15 cellular contexts compared by ENCODE assay signal in genomic region chr3:123446610-123447109, GRCh38. TPM values are rescaled to one million over a fixed set of nuclear protein-coding genes. Genes with fewer than 3 reads are reported as not detected.
A peak's percentile ranks its signal among the peaks of the same experiment; 100 is the strongest.
DNase-seq lines count a peak whose midpoint lies in the region; ATAC-seq, FAIRE-seq and TF ChIP-seq lines count a peak whose summit lies in the region.
"Had no signal": no experiment of that assay in that cellular context is flagged by ENCODE, and none has a peak within 500 bp of the region (broad histone marks: within the 10 kb centered on the region; RNA-seq: fewer than 3 reads in every experiment).

No MANE protein-coding gene starts in this region.

- H3K4me3 ChIP-seq in transverse colon (peak overlapping the region in 3 of 4 donors; percentile 12 to 82 (median 69)), small intestine (ENCODE audit: low read depth in 1 of 2, low read length in 2 of 2) (peak overlapping the region in 1 of 2 donors; percentile 3)
- H3K4me3 ChIP-seq: thyroid gland had no signal

- H3K27me3 Mint-ChIP-seq in activated naive CD8-positive, alpha-beta T cell, result peaks cover 37% of the 10 kb centered on the region
- H3K27me3 Mint-ChIP-seq in activated naive CD8-positive, alpha-beta T cell treated with anti-CD3 and anti-CD28 coated beads for 36 hours, result peaks cover 70% of the 10 kb centered on the region
- peaks cover 68% of the 10 kb centered on the region for H3K27me3 Mint-ChIP-seq in central memory CD8-positive, alpha-beta T cell
- peaks cover 52 to 53% of the 10 kb centered on the region in 2 donors for H3K27me3 Mint-ChIP-seq in natural killer cell (ENCODE audit: low read depth in 2 of 2)

- peak overlapping the region; percentile 78 for H3K4me3 Mint-ChIP-seq in activated naive CD8-positive, alpha-beta T cell
- no peak overlapping the region for H3K4me3 Mint-ChIP-seq in activated naive CD8-positive, alpha-beta T cell treated with anti-CD3 and anti-CD28 coated beads for 36 hours
- H3K4me3 Mint-ChIP-seq in central memory CD8-positive, alpha-beta T cell, result peak overlapping the region; percentile 62
- peak overlapping the region; percentile 85 for H3K4me3 Mint-ChIP-seq in natural killer cell

- H3K9me3 ChIP-seq in transverse colon (no peaks in the 10 kb centered on the region), small intestine (ENCODE audit: control insufficient read depth, low read depth) (no peaks in the 10 kb centered on the region)
- H3K9me3 ChIP-seq: thyroid gland had no signal

- no peaks in the 10 kb centered on the region for H3K36me3 ChIP-seq in transverse colon
- no peaks in the 10 kb centered on the region for H3K36me3 ChIP-seq in small intestine (ENCODE audit: control insufficient read depth in 2 of 2, insufficient read depth in 2 of 2, low read length in 2 of 2)
- H3K36me3 ChIP-seq: thyroid gland had no signal

- TF ChIP-seq CTCF in natural killer cell (IDR thresholded peaks at IDR 0.05), result no peak
- no peak for TF ChIP-seq CTCF in transverse colon (IDR thresholded peaks at IDR 0.05)

- TF ChIP-seq POLR2A in transverse colon (IDR thresholded peaks at IDR 0.05), result no peak

- no peaks in the 10 kb centered on the region for H3K9me3 Mint-ChIP-seq in activated naive CD8-positive, alpha-beta T cell (ENCODE audit: low read depth)
- H3K9me3 Mint-ChIP-seq in activated naive CD8-positive, alpha-beta T cell treated with anti-CD3 and anti-CD28 coated beads for 36 hours, result no peaks in the 10 kb centered on the region
- H3K9me3 Mint-ChIP-seq in central memory CD8-positive, alpha-beta T cell, result no peaks in the 10 kb centered on the region
- H3K9me3 Mint-ChIP-seq in natural killer cell, result no peaks in the 10 kb centered on the region

- H3K27me3 ChIP-seq in transverse colon, result peaks cover 41% of the 10 kb centered on the region
- peaks cover 16 to 26% of the 10 kb centered on the region in 2 donors for H3K27me3 ChIP-seq in small intestine (ENCODE audit: control insufficient read depth in 2 of 2, insufficient read depth in 2 of 2, low read length in 2 of 2)

- H3K27ac Mint-ChIP-seq in activated naive CD8-positive, alpha-beta T cell, result no peak overlapping the region
- H3K27ac Mint-ChIP-seq in activated naive CD8-positive, alpha-beta T cell treated with anti-CD3 and anti-CD28 coated beads for 36 hours, result no peak overlapping the region
- H3K27ac Mint-ChIP-seq in central memory CD8-positive, alpha-beta T cell (ENCODE audit: low read depth), result no peak overlapping the region
- H3K27ac Mint-ChIP-seq in natural killer cell, result no peak overlapping the region

- no peaks in the 10 kb centered on the region for H3K36me3 Mint-ChIP-seq in activated naive CD8-positive, alpha-beta T cell
- H3K36me3 Mint-ChIP-seq in activated naive CD8-positive, alpha-beta T cell treated with anti-CD3 and anti-CD28 coated beads for 36 hours, result no peaks in the 10 kb centered on the region
- peaks cover 2% of the 10 kb centered on the region for H3K36me3 Mint-ChIP-seq in central memory CD8-positive, alpha-beta T cell (ENCODE audit: insufficient read depth)
- no peaks in the 10 kb centered on the region for H3K36me3 Mint-ChIP-seq in natural killer cell

- no peak for TF ChIP-seq EP300 in transverse colon (IDR thresholded peaks at IDR 0.05; ENCODE audit: low read depth)

- in situ Hi-C loops in transverse colon (cut with MboI; ENCODE audit: low pct_ligation_motif_present in 1 of 4, low pct_unique_long_range_greater_than_20kb in 1 of 4, low sequenced_read_pairs in 3 of 4), result no loop called here

- intact Hi-C loops in natural killer cell (cut with micrococcal nuclease), result loop anchor here (10.0 kb wide), 1 partner anchor 108 kb away; no protein-coding TSS in a partner anchor
- intact Hi-C loops in transverse colon (cut with DNase I; ENCODE audit: low total_unique reads), result loop anchor here (5.0 to 10.0 kb wide), 2 partner anchors 72 to 114 kb away; no protein-coding TSS in a partner anchor

- no peak for ATAC-seq in central memory CD8-positive, alpha-beta T cell (replicated peaks; ENCODE audit: extremely low read depth, poor library complexity, severe bottlenecking)
- ATAC-seq in natural killer cell, result no peak
- no peak for ATAC-seq in HG03159 (IDR thresholded peaks at IDR 0.05; ENCODE audit: unreplicated experiment)
- no peak for ATAC-seq in GM21576 (IDR thresholded peaks at IDR 0.05; ENCODE audit: unreplicated experiment)

- H3K4me1 Mint-ChIP-seq in activated naive CD8-positive, alpha-beta T cell (ENCODE audit: low read depth), result peaks cover 1% of the 10 kb centered on the region
- no peaks in the 10 kb centered on the region for H3K4me1 Mint-ChIP-seq in activated naive CD8-positive, alpha-beta T cell treated with anti-CD3 and anti-CD28 coated beads for 36 hours
- no peaks in the 10 kb centered on the region for H3K4me1 Mint-ChIP-seq in central memory CD8-positive, alpha-beta T cell
- H3K4me1 Mint-ChIP-seq in natural killer cell, result peaks cover 0 to 6% of the 10 kb centered on the region in 2 donors

- no peak for FAIRE-seq in small intestine (lab: Jason Lieb, UNC)
- FAIRE-seq: islet of Langerhans had no signal

- peak overlapping the region; percentile 81 to 89 (median 84) for H3K27ac ChIP-seq in transverse colon
- H3K27ac ChIP-seq in small intestine (ENCODE audit: low read depth in 1 of 2, low read length in 1 of 2), result peak overlapping the region in 1 of 2 donors; percentile 43
- H3K27ac ChIP-seq: thyroid gland had no signal

- peaks cover 0 to 25% (median 18%) of the 10 kb centered on the region in 4 donors for H3K4me1 ChIP-seq in transverse colon
- no peaks in the 10 kb centered on the region for H3K4me1 ChIP-seq in small intestine (ENCODE audit: control insufficient read depth in 2 of 2, insufficient read depth in 1 of 2, low read depth in 1 of 2, low read length in 1 of 2)

- no peak for DNase-seq in activated naive CD8-positive, alpha-beta T cell treated with anti-CD3 and anti-CD28 coated beads for 36 hours
- DNase-seq in central memory CD8-positive, alpha-beta T cell (ENCODE audit: low spot score in 2 of 2), result no peak
- no peak for DNase-seq in natural killer cell
- no peak for DNase-seq in transverse colon
- DNase-seq in small intestine, result no peak
- DNase-seq: KG1; NCI-H2081; occipital lobe; stimulated activated CD4-positive, alpha-beta T cell treated with anti-CD3 and anti-CD28 coated beads, Interleukin-2, amount 100 ng/mL, for 48 hours; thyroid gland had no signal

- 89% methylated on average over 6 of the region's 6 CpGs; no CpG with 5 or more reads in 1 of the 2 donors for WGBS in transverse colon (ENCODE audit: low coverage in 1 of 2), 2 donors
- WGBS in small intestine, 3 donors, result 81 to 89% (median 88%) methylated on average over 6 of the region's 6 CpGs

RNA-seq across cellular contexts. Expression of gene ADCY5, which starts 2.2 kb away (rescaled TPM):
- total RNA-seq in activated naive CD8-positive, alpha-beta T cell treated with anti-CD3 and anti-CD28 coated beads for 36 hours, result not detected
- not detected for total RNA-seq in natural killer cell
- total RNA-seq in transverse colon, result 10 to 100 TPM; 13.9 to 42.0 (median 28.6) TPM
- 1 to 10 TPM in 2 of 3 donors, under 1 TPM in 1; 0.67 to 6.9 (median 3.2) TPM for polyA plus RNA-seq in small intestine
- total RNA-seq: T-helper 1 cell treated with Interleukin-12 subunit alpha and Interleukin-12 subunit beta and Interleukin-4 antibody, amounts not matched to agents 30 ng/mL and 1 ng/mL, for 36 hours had no signal

Comparison
In these comparisons a context has a peak if more than half of its experiments do, and no peak if none do; other contexts are left out.
1. RNA of gene ADCY5, which starts 2.2 kb away (total RNA-seq): 13.9 to 42.0 TPM in transverse colon; not detected in activated naive CD8-positive, alpha-beta T cell treated with anti-CD3 and anti-CD28 coated beads for 36 hours and not detected in natural killer cell; every median in the first group is over 10 times any median in the second.